8 cellular contexts compared by ENCODE assay signal in the genomic region with DNA sequence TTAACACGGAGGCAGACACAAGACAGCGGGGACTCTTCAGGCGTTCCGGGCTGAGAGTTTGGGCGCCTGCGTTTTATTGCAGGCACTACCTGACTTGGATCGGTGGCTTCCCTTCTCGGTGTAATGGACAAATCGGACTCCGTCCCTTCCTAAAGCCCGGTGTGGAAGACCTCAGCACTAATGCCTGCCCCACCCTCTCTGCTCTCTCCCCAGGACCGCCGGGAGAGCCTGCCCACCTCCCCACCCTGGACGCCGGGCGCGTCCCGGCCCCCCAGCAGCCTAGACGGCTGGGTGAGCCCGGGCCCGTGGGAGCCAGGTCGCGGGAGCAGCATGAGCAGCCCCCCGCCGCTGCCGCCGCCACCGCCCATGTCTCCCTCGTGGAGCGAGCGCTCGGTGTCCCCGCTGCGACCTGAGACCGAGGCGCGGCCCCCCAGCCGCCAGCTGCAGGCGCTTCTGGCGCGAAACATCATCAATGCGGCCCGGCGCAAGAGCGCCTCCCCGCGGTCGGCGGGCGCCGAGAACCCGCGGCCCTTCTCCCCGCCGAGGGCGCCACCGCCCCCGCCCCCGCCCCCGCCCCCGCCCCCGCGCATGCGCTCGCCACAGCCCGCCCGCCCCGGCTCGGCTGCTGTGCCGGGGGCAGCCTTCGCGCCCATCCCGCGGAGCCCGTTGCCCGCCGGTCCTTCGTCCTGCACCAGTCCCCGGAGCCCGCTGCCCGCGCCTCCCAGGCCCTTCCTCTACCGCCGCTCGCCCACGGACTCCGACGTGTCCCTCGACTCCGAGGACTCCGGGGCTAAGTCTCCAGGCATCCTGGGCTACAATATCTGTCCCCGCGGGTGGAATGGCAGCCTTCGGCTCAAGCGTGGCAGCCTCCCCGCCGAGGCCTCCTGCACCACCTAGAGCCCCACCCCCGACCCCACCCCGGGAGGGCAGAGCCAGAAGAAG. TPM values are rescaled to one million over a fixed set of nuclear protein-coding genes. Genes with fewer than 3 reads are reported as not detected.
A peak's percentile ranks its signal among the peaks of the same experiment; 100 is the strongest.
DNase-seq lines count a peak whose midpoint lies in the region; ATAC-seq and TF ChIP-seq lines count a peak whose summit lies in the region.

No MANE protein-coding gene starts in this region.

- H3K36me3 ChIP-seq in hepatocyte (replicated peaks; ENCODE audit: insufficient read depth, low read depth) (no peaks in the 10 kb centered on the region), sigmoid colon (no peaks in the 10 kb centered on the region)

- intact Hi-C loops in sigmoid colon (cut with DNase I) = loop anchor here (1.0 to 5.0 kb wide), 4 partner anchors 46 to 199 kb away; a partner anchor contains a TSS

- DNase-seq in ELR (ENCODE audit: low read depth) = peak; percentile 65
- DNase-seq in M059J (ENCODE audit: low read depth) = peak; percentile 58
- DNase-seq in SW480 (ENCODE audit: low spot score) = peak; percentile 56
- peak; percentile 77 for DNase-seq in activated naive CD8-positive, alpha-beta T cell treated with anti-CD3 and anti-CD28 coated beads, Interleukin-2, amount 50 U/mL, for 24 hours
- peak; percentile 89 for DNase-seq in hepatocyte (ENCODE audit: low spot score)
- DNase-seq in sigmoid colon = peak; percentile 88
- DNase-seq in amniotic stem cell (lab: John Stamatoyannopoulos, UW) = no peak

- H3K9me3 Mint-ChIP-seq in activated naive CD8-positive, alpha-beta T cell treated with anti-CD3 and anti-CD28 coated beads, Interleukin-2, amount 50 U/mL, for 24 hours = no peaks in the 10 kb centered on the region

- H3K9me2 ChIP-seq in hepatocyte (replicated peaks; ENCODE audit: insufficient read depth) = no peaks in the 10 kb centered on the region

- H3K36me3 Mint-ChIP-seq in activated naive CD8-positive, alpha-beta T cell treated with anti-CD3 and anti-CD28 coated beads, Interleukin-2, amount 50 U/mL, for 24 hours (ENCODE audit: low read depth) = no peaks in the 10 kb centered on the region

- TF ChIP-seq POLR2A in sigmoid colon (IDR thresholded peaks at IDR 0.05) = no peak

- no peaks in the 10 kb centered on the region for H3K79me2 ChIP-seq in hepatocyte

- peak overlapping the region; percentile 64 for H3K27ac ChIP-seq in hepatocyte
- peak overlapping the region; percentile 66 to 76 (median 70) for H3K27ac ChIP-seq in sigmoid colon

- H3K4me1 ChIP-seq in hepatocyte (ENCODE audit: insufficient read depth) (peaks cover 22% of the 10 kb centered on the region), sigmoid colon (peaks cover 0 to 40% (median 27%) of the 10 kb centered on the region in 4 donors)

- peak overlapping the region; percentile 97 for H3K4me2 ChIP-seq in hepatocyte

- H3K4me1 Mint-ChIP-seq in activated naive CD8-positive, alpha-beta T cell treated with anti-CD3 and anti-CD28 coated beads, Interleukin-2, amount 50 U/mL, for 24 hours = peaks cover 7% of the 10 kb centered on the region

- TF ChIP-seq CTCF in hepatocyte (IDR thresholded peaks at IDR 0.05; ENCODE audit: poor library complexity) (peak; percentile 65), sigmoid colon (IDR thresholded peaks at IDR 0.05) (peak; percentile 22 to 65 (median 43))

- H3K9me3 ChIP-seq in hepatocyte (ENCODE audit: low read depth) (no peaks in the 10 kb centered on the region), sigmoid colon (no peaks in the 10 kb centered on the region)

- TF ChIP-seq EP300 in sigmoid colon (IDR thresholded peaks at IDR 0.05) = no peak

- H3K27me3 Mint-ChIP-seq in activated naive CD8-positive, alpha-beta T cell treated with anti-CD3 and anti-CD28 coated beads, Interleukin-2, amount 50 U/mL, for 24 hours = peaks cover 2% of the 10 kb centered on the region

- H2AFZ ChIP-seq in hepatocyte = peak overlapping the region; percentile 86

- H4K20me1 ChIP-seq in hepatocyte (ENCODE audit: insufficient read depth, poor library complexity, severe bottlenecking) = no peaks in the 10 kb centered on the region

- H3K27ac Mint-ChIP-seq in activated naive CD8-positive, alpha-beta T cell treated with anti-CD3 and anti-CD28 coated beads, Interleukin-2, amount 50 U/mL, for 24 hours = no peak overlapping the region

- H3K4me3 ChIP-seq in hepatocyte (peak overlapping the region; percentile 62), sigmoid colon (peak overlapping the region; percentile 46 to 62 (median 58))

- peak; percentile 71 for ATAC-seq in GM21786 (IDR thresholded peaks at IDR 0.05; ENCODE audit: unreplicated experiment)
- peak; percentile 80 for ATAC-seq in activated naive CD8-positive, alpha-beta T cell treated with anti-CD3 and anti-CD28 coated beads, Interleukin-2, amount 50 U/mL, for 24 hours

- H3K27me3 ChIP-seq in hepatocyte (no peaks in the 10 kb centered on the region), sigmoid colon (no peaks in the 10 kb centered on the region)

- peak overlapping the region; percentile 55 for H3K4me3 Mint-ChIP-seq in activated naive CD8-positive, alpha-beta T cell treated with anti-CD3 and anti-CD28 coated beads, Interleukin-2, amount 50 U/mL, for 24 hours

- 4% methylated on average over 35 of the region's 99 CpGs for WGBS in hepatocyte (ENCODE audit: low lambda C conversion rate, missing lambda C conversion rate)
- 1 to 2% methylated on average over 99 of the region's 99 CpGs for WGBS in sigmoid colon, 2 donors

RNA-seq across cellular contexts. Expression of a gene that starts 4.6 kb away (rescaled TPM):
- total RNA-seq in M059J (2014; rRNA removed; shearing (Covaris generic)) = 0.25 and 0.34 TPM in 2 replicates
- 0.92 and 1.1 TPM in 2 replicates for total RNA-seq in hepatocyte
- 0.83 and 1.8 TPM in 2 replicates for polyA plus RNA-seq in hepatocyte
- total RNA-seq in sigmoid colon = under 1 TPM in 2 of 4 donors, not detected in 2; 0.33 to 0.55 TPM
- under 1 TPM; 0.16 to 0.92 (median 0.60) TPM for polyA plus RNA-seq in sigmoid colon

RNA-seq across cellular contexts. Expression of a gene that starts 16.0 kb away (rescaled TPM):
- 3.1 and 5.6 TPM in 2 replicates for total RNA-seq in M059J (2014; rRNA removed; shearing (Covaris generic))
- total RNA-seq in hepatocyte (6.9 and 8.4 TPM in 2 replicates), sigmoid colon (10 to 100 TPM in 2 of 4 donors, 1 to 10 TPM in 2; 7.1 to 23.5 (median 11.1) TPM)
- polyA plus RNA-seq in hepatocyte (5.3 and 7.1 TPM in 2 replicates), sigmoid colon (10 to 100 TPM; 18.6 to 30.1 (median 28.9) TPM)

RNA-seq across cellular contexts. Expression of a gene that starts 44.4 kb away (rescaled TPM):
- 38.8 and 39.3 TPM in 2 replicates for total RNA-seq in M059J (2014; rRNA removed; shearing (Covaris generic))
- total RNA-seq in hepatocyte (39.3 and 42.6 TPM in 2 replicates), sigmoid colon (10 to 100 TPM; 30.0 to 34.1 (median 31.8) TPM)
- polyA plus RNA-seq in hepatocyte (32.9 and 38.6 TPM in 2 replicates), sigmoid colon (10 to 100 TPM; 24.6 to 27.8 (median 25.9) TPM)
